ENCODE assay signal across 25 cellular contexts in genomic region chr15:62969442-62970089, GRCh38.
DNase-seq lines count a peak whose midpoint lies in the region; ATAC-seq, FAIRE-seq and TF ChIP-seq lines count a peak whose summit lies in the region.
"Had no signal": no experiment of that assay in that cellular context is flagged by ENCODE, and none has a peak within 500 bp of the region (broad histone marks: within the 10 kb centered on the region; RNA-seq: fewer than 3 reads in every experiment).

No MANE protein-coding gene starts in this region.

- TF ChIP-seq CTCF in RWPE1 (conservative IDR thresholded peaks at IDR 0.05; ENCODE audit: low read depth), result no peak

- H3K27me3 Mint-ChIP-seq in activated CD4-positive, alpha-beta T cell treated with anti-CD3 and anti-CD28 coated beads for 36 hours, result peaks cover 6% of the 10 kb centered on the region
- H3K27me3 Mint-ChIP-seq in activated CD4-positive, alpha-beta T cell treated with anti-CD3 and anti-CD28 coated beads, Interleukin-2, amount 10 ng/mL, durations not matched to agents 7 days and 5 days, result peaks cover 8% of the 10 kb centered on the region
- H3K27me3 Mint-ChIP-seq: stimulated activated naive CD8-positive, alpha-beta T cell treated with anti-CD3 and anti-CD28 coated beads, Interleukin-15, Interleukin-2, amounts not matched to agents 100 ng/mL and 50 ng/mL, for 24 hours had no signal

- no peaks in the 10 kb centered on the region for H3K36me3 Mint-ChIP-seq in activated CD4-positive, alpha-beta T cell treated with anti-CD3 and anti-CD28 coated beads for 36 hours (ENCODE audit: low read depth)
- no peaks in the 10 kb centered on the region for H3K36me3 Mint-ChIP-seq in activated CD4-positive, alpha-beta T cell treated with anti-CD3 and anti-CD28 coated beads, Interleukin-2, amount 10 ng/mL, durations not matched to agents 7 days and 5 days (ENCODE audit: low read depth)
- H3K36me3 Mint-ChIP-seq: CD4-positive, alpha-beta memory T cell; natural killer cell had no signal

- H3K4me1 Mint-ChIP-seq in activated CD4-positive, alpha-beta T cell treated with anti-CD3 and anti-CD28 coated beads for 36 hours, result no peaks in the 10 kb centered on the region
- no peaks in the 10 kb centered on the region for H3K4me1 Mint-ChIP-seq in activated CD4-positive, alpha-beta T cell treated with anti-CD3 and anti-CD28 coated beads, Interleukin-2, amount 10 ng/mL, durations not matched to agents 7 days and 5 days
- H3K4me1 Mint-ChIP-seq: CD4-positive, alpha-beta memory T cell; natural killer cell had no signal

- no peak overlapping the region for H3K27ac ChIP-seq in RWPE1
- H3K27ac ChIP-seq: body of pancreas, thoracic aorta, WERI-Rb-1 had no signal

- intact Hi-C loops in activated CD4-positive, alpha-beta T cell treated with anti-CD3 and anti-CD28 coated beads for 36 hours (cut with DNase I, micrococcal nuclease), result no loop called here

- no peak overlapping the region for H3K27ac Mint-ChIP-seq in activated CD4-positive, alpha-beta T cell treated with anti-CD3 and anti-CD28 coated beads for 36 hours
- no peak overlapping the region for H3K27ac Mint-ChIP-seq in activated CD4-positive, alpha-beta T cell treated with anti-CD3 and anti-CD28 coated beads, Interleukin-2, amount 10 ng/mL, durations not matched to agents 7 days and 5 days
- H3K27ac Mint-ChIP-seq: activated T-cell treated with anti-CD3 and anti-CD28 coated beads, Interleukin-2, amount 50 U/mL, for 72 hours; natural killer cell; stimulated activated naive CD8-positive, alpha-beta T cell treated with anti-CD3 and anti-CD28 coated beads, Interleukin-15, Interleukin-2, amounts not matched to agents 100 ng/mL and 50 ng/mL, for 24 hours; T-helper 2 cell treated with Interferon-gamma antibody and Interleukin-4, amounts not matched to agents 5 μg/mL and 100 μg/mL, for 36 hours had no signal

- H3K4me3 Mint-ChIP-seq in activated CD4-positive, alpha-beta T cell treated with anti-CD3 and anti-CD28 coated beads for 36 hours, result no peak overlapping the region
- H3K4me3 Mint-ChIP-seq in activated CD4-positive, alpha-beta T cell treated with anti-CD3 and anti-CD28 coated beads, Interleukin-2, amount 10 ng/mL, durations not matched to agents 7 days and 5 days, result no peak overlapping the region
- H3K4me3 Mint-ChIP-seq: activated T-cell treated with anti-CD3 and anti-CD28 coated beads, Interleukin-2, amount 50 U/mL, for 72 hours; CD4-positive, alpha-beta memory T cell; natural killer cell; stimulated activated naive CD8-positive, alpha-beta T cell treated with anti-CD3 and anti-CD28 coated beads, Interleukin-15, Interleukin-2, amounts not matched to agents 100 ng/mL and 50 ng/mL, for 24 hours; T-helper 2 cell treated with Interferon-gamma antibody and Interleukin-4, amounts not matched to agents 5 μg/mL and 100 μg/mL, for 36 hours had no signal

- H3K9me3 Mint-ChIP-seq in activated CD4-positive, alpha-beta T cell treated with anti-CD3 and anti-CD28 coated beads for 36 hours (ENCODE audit: low read depth), result no peaks in the 10 kb centered on the region
- H3K9me3 Mint-ChIP-seq in activated CD4-positive, alpha-beta T cell treated with anti-CD3 and anti-CD28 coated beads, Interleukin-2, amount 10 ng/mL, durations not matched to agents 7 days and 5 days, result no peaks in the 10 kb centered on the region
- H3K9me3 Mint-ChIP-seq: activated T-cell treated with anti-CD3 and anti-CD28 coated beads, Interleukin-2, amount 50 U/mL, for 72 hours; CD4-positive, alpha-beta memory T cell; natural killer cell; stimulated activated naive CD8-positive, alpha-beta T cell treated with anti-CD3 and anti-CD28 coated beads, Interleukin-15, Interleukin-2, amounts not matched to agents 100 ng/mL and 50 ng/mL, for 24 hours; T-helper 2 cell treated with Interferon-gamma antibody and Interleukin-4, amounts not matched to agents 5 μg/mL and 100 μg/mL, for 36 hours had no signal

- FAIRE-seq in urothelium cell line (lab: Jason Lieb, UNC), result peak; percentile 85
- FAIRE-seq: kidney had no signal

- ATAC-seq in activated CD4-positive, alpha-beta T cell treated with anti-CD3 and anti-CD28 coated beads for 36 hours, result peak; percentile 12
- peak; percentile 73 for ATAC-seq in esophagus mucosa
- ATAC-seq in GM21786 (IDR thresholded peaks at IDR 0.05; ENCODE audit: unreplicated experiment), result no peak
- ATAC-seq: activated T-cell treated with anti-CD3 and anti-CD28 coated beads, Interleukin-2, amount 50 U/mL, for 72 hours; body of pancreas; natural killer cell had no signal

- CTCF ChIA-PET in activated CD4-positive, alpha-beta T cell treated with anti-CD3 and anti-CD28 coated beads for 36 hours (lab: Charles Lee), result no interaction called here
- CTCF ChIA-PET in activated CD4-positive, alpha-beta T cell treated with anti-CD3 and anti-CD28 coated beads, Interleukin-2, amount 10 ng/mL, durations not matched to agents 7 days and 5 days (lab: Charles Lee), result no interaction called here
- CTCF ChIA-PET in RWPE1 (lab: Yijun Ruan, JAX), result interaction anchor here (0.7 kb wide), 1 partner anchor 20 kb away, joined by 3 read pairs; no protein-coding TSS in a partner anchor

- POLR2A ChIA-PET in activated CD4-positive, alpha-beta T cell treated with anti-CD3 and anti-CD28 coated beads for 36 hours (lab: Charles Lee), result no interaction called here
- POLR2A ChIA-PET in activated CD4-positive, alpha-beta T cell treated with anti-CD3 and anti-CD28 coated beads, Interleukin-2, amount 10 ng/mL, durations not matched to agents 7 days and 5 days (lab: Charles Lee), result no interaction called here
- POLR2A ChIA-PET in RWPE1 (lab: Yijun Ruan, JAX; ENCODE audit: low non-redundant PET), result no interaction called here

- DNase-seq in activated CD4-positive, alpha-beta T cell treated with anti-CD3 and anti-CD28 coated beads for 36 hours, result no peak
- no peak for DNase-seq in activated CD4-positive, alpha-beta T cell treated with anti-CD3 and anti-CD28 coated beads, Interleukin-2, amount 10 ng/mL, durations not matched to agents 7 days and 5 days
- DNase-seq in RWPE1 (ENCODE audit: low spot score), result peak; percentile 20
- DNase-seq in urothelium cell line (ENCODE audit: low spot score), result no peak
- DNase-seq in mucosa of gallbladder (ENCODE audit: low spot score), result no peak
- DNase-seq in activated naive CD4-positive, alpha-beta T cell treated with Interleukin-2 at 50 U/mL for 16 hours, result no peak
- DNase-seq: activated CD4-positive, alpha-beta T cell treated with anti-CD3 and anti-CD28 coated beads, Interleukin-2, amount 50 U/mL, for 1 hour; activated naive CD4-positive, alpha-beta T cell; activated T-cell treated with anti-CD3 and anti-CD28 coated beads, Interleukin-2, amount 50 U/mL, for 72 hours; AML-193; body of pancreas; CD4-positive, alpha-beta memory T cell; KG1; kidney; natural killer cell; NCI-H1092; NCI-H1694 treated with DMSO at 0.1 percent for 48 hours; NCI-H2171 treated with DMSO at 0.1 percent for 48 hours; NCI-H524 treated with DMSO at 0.1 percent for 48 hours; WERI-Rb-1 had no signal
